In genomic region chr20:49982072-49982345, GRCh38 we compare ENCODE assay signal across 1 cellular context.
A peak's percentile ranks its signal among the peaks of the same experiment; 100 is the strongest.
TF ChIP-seq lines count a peak whose summit lies in the region.

No MANE protein-coding gene starts in this region.

TF ChIP-seq in H1, 55 proteins besides CTCF, POLR2A, EP300 and RAD21:
- TF ChIP-seq TBP (IDR thresholded peaks at IDR 0.05; ENCODE audit: low read depth, low read length) (0 out of 2 replicates have a peak, but pooled peaks have one; percentile 4), SAP30 (IDR thresholded peaks at IDR 0.05; ENCODE audit: insufficient read depth, insufficient replicate concordance, low read length) (peak; percentile 50), USF2 (IDR thresholded peaks at IDR 0.05; ENCODE audit: low read length) (no peak), SP4 (IDR thresholded peaks at IDR 0.05; ENCODE audit: low read length) (no peak)
